8 cellular contexts compared by ENCODE assay signal in genomic region chr11:102346748-102347525, GRCh38. TPM values are rescaled to one million over a fixed set of nuclear protein-coding genes. Genes with fewer than 3 reads are reported as not detected.
DNase-seq lines count a peak whose midpoint lies in the region; ATAC-seq and TF ChIP-seq lines count a peak whose summit lies in the region.

BIRC2 (plus strand) TSS chr11:102347214; CDS start chr11:102349855, 2,641 bp downstream.

- WGBS in right lobe of liver (ENCODE audit: insufficient coverage, low coverage, low lambda C conversion rate, missing lambda C conversion rate) = 3% methylated on average over 14 of the region's 84 CpGs

- ATAC-seq in GM19324 (IDR thresholded peaks at IDR 0.05; ENCODE audit: low FRiP score, unreplicated experiment) (peak; percentile 96), HG03469 (IDR thresholded peaks at IDR 0.05; ENCODE audit: unreplicated experiment) (peak; percentile 82), right lobe of liver (peak; percentile 91 to 98 (median 96))

- TF ChIP-seq CTCF in C4-2B (conservative IDR thresholded peaks at IDR 0.05) (peak; percentile 95), right lobe of liver (IDR thresholded peaks at IDR 0.05) (peak; percentile 68 to 81 (median 78))

- H3K27ac ChIP-seq in C4-2B (peak within 1 kb of the TSS; percentile 94), right lobe of liver (peak within 1 kb of the TSS; percentile 99 to 100 (median 99))

- peaks cover 0 to 10% (median 3%) of the 10 kb centered on the region in 4 donors for H3K36me3 ChIP-seq in right lobe of liver

- peaks cover 0 to 21% (median 0%) of the 10 kb centered on the region in 4 donors for H3K4me1 ChIP-seq in right lobe of liver

- DNase-seq in NCI-H748 treated with DMSO at 0.1 percent for 48 hours (lab: John Stamatoyannopoulos, UW) (peak; percentile 36), dermis microvascular lymphatic vessel endothelial cell (ENCODE audit: low read depth in 2 of 2) (peak; percentile 78 to 94), right lobe of liver (peak; percentile 97)
- DNase-seq in activated CD4-positive, alpha-beta T cell treated with anti-CD3 and anti-CD28 coated beads, Interleukin-2, amount 50 U/mL, for 4 hours = peak; percentile 91 to 93
- peak; percentile 96 for DNase-seq in stimulated activated CD4-positive, alpha-beta T cell treated with anti-CD3 and anti-CD28 coated beads, Interleukin-4, amount 100 ng/mL, for 48 hours (ENCODE audit: low read depth in 2 of 2)

- H3K9me3 ChIP-seq in right lobe of liver = no peaks in the 10 kb centered on the region

- peak within 1 kb of the TSS; percentile 72 to 81 (median 77) for H3K4me3 ChIP-seq in right lobe of liver

- TF ChIP-seq POLR2A in right lobe of liver (IDR thresholded peaks at IDR 0.05) = peak; percentile 91

- intact Hi-C loops in right lobe of liver (cut with DNase I) = no loop called here

- H3K27me3 ChIP-seq in right lobe of liver = no peaks in the 10 kb centered on the region

RNA-seq across cellular contexts. Expression of gene BIRC2, which starts in this region (rescaled TPM):
- total RNA-seq in dermis microvascular lymphatic vessel endothelial cell (40.4 and 51.7 TPM in 2 replicates), right lobe of liver (10 to 100 TPM; 20.2 to 26.6 (median 25.3) TPM)

Comparison
In these comparisons a context has a peak if more than half of its experiments do, and no peak if none do; other contexts are left out.
1. Peak in every context shown above with its lines: DNase-seq, ATAC-seq, H3K4me3 ChIP-seq and H3K27ac ChIP-seq.
2. DNase-seq: peak in every context shown above with its lines; median percentile 97 in right lobe of liver; 96 in stimulated activated CD4-positive, alpha-beta T cell treated with anti-CD3 and anti-CD28 coated beads, Interleukin-4, amount 100 ng/mL, for 48 hours; 92 in activated CD4-positive, alpha-beta T cell treated with anti-CD3 and anti-CD28 coated beads, Interleukin-2, amount 50 U/mL, for 4 hours; 86 in dermis microvascular lymphatic vessel endothelial cell; 36 in NCI-H748 treated with DMSO at 0.1 percent for 48 hours.